34 cellular contexts compared by ENCODE assay signal in genomic region chr20:16481977-16482376, GRCh38.
DNase-seq lines count a peak whose midpoint lies in the region; ATAC-seq, FAIRE-seq and TF ChIP-seq lines count a peak whose summit lies in the region.
"Had no signal": no experiment of that assay in that cellular context is flagged by ENCODE, and none has a peak within 500 bp of the region (broad histone marks: within the 10 kb centered on the region; RNA-seq: fewer than 3 reads in every experiment).

No MANE protein-coding gene starts in this region.

- CTCF ChIA-PET in HepG2 (lab: Yijun Ruan, JAX; ENCODE audit: low intra/inter-chr PET ratio, low total read pairs): no interaction called here
- CTCF ChIA-PET in A549 (lab: Yijun Ruan, JAX): interaction anchor here (1.1 to 1.9 kb wide), 2 partner anchors 109 to 280 kb away, joined by 3 to 6 read pairs; no protein-coding TSS in a partner anchor
- CTCF ChIA-PET in K562 (lab: Yijun Ruan, JAX; ENCODE audit: low intra/inter-chr PET ratio): no interaction called here

- H3K4me1 Mint-ChIP-seq in stimulated activated memory B cell treated with anti-CD40 and anti-IgM and Interleukin-4, amounts not matched to agents 10 μg/mL and 1 μg/mL and 100 μg/mL, for 72 hours: peaks cover 7% of the 10 kb centered on the region
- H3K4me1 Mint-ChIP-seq: CD8-positive, alpha-beta memory T cell had no signal

- H3K4me3 ChIP-seq in HepG2 (replicated peaks in 1 of 3; ENCODE audit: insufficient read depth in 1 of 3, low read depth in 2 of 3, low read length in 3 of 3): no peak overlapping the region
- H3K4me3 ChIP-seq in right lobe of liver: no peak overlapping the region
- no peak overlapping the region for H3K4me3 ChIP-seq in A549
- H3K4me3 ChIP-seq in K562: no peak overlapping the region
- H3K4me3 ChIP-seq: BLaER1; BLaER1 treated with 17β-estradiol and CSF1 and Interleukin-3, amounts not matched to agents 10 nM and 100 nM had no signal

- TF ChIP-seq CTCF in HepG2 (CRISPR knock-in tag; IDR thresholded peaks at IDR 0.05): no peak
- no peak for TF ChIP-seq CTCF in right lobe of liver (IDR thresholded peaks at IDR 0.05)
- no peak for TF ChIP-seq CTCF in A549 (IDR thresholded peaks at IDR 0.05)
- no peak for TF ChIP-seq CTCF in K562 (IDR thresholded peaks at IDR 0.05 in 2 of 3, conservative IDR thresholded peaks at IDR 0.05 in 1 of 3; ENCODE audit: insufficient read depth in 2 of 3, low read depth in 1 of 3, low read length in 3 of 3)

- TF ChIP-seq POLR2A in HepG2 (IDR thresholded peaks at IDR 0.05; ENCODE audit: insufficient read depth in 1 of 2, low read depth in 2 of 2, low read length in 2 of 2): no peak
- no peak for TF ChIP-seq POLR2A in right lobe of liver (IDR thresholded peaks at IDR 0.05)
- TF ChIP-seq POLR2A in A549 (IDR thresholded peaks at IDR 0.05; ENCODE audit: low read length): no peak
- no peak for TF ChIP-seq POLR2A in K562 (conservative IDR thresholded peaks at IDR 0.05)

- ATAC-seq in HepG2: no peak
- no peak for ATAC-seq in right lobe of liver
- no peak for ATAC-seq in A549
- ATAC-seq in K562: no peak
- no peak for ATAC-seq in stimulated activated memory B cell treated with anti-CD40 and anti-IgM and Interleukin-4, amounts not matched to agents 10 μg/mL and 1 μg/mL and 100 μg/mL, for 72 hours
- ATAC-seq: CD8-positive, alpha-beta T cell had no signal

- H3K4me3 Mint-ChIP-seq in stimulated activated memory B cell treated with anti-CD40 and anti-IgM and Interleukin-4, amounts not matched to agents 10 μg/mL and 1 μg/mL and 100 μg/mL, for 72 hours: no peak overlapping the region
- H3K4me3 Mint-ChIP-seq: B cell; CD14-positive monocyte; CD4-positive, alpha-beta memory T cell; CD4-positive, alpha-beta T cell; CD4-positive, CD25-positive, alpha-beta regulatory T cell; CD8-positive, alpha-beta memory T cell; CD8-positive, alpha-beta T cell had no signal

- H3K79me2 ChIP-seq in HepG2 (ENCODE audit: insufficient read depth, low read length) (no peaks in the 10 kb centered on the region), K562 (ENCODE audit: control insufficient read depth, insufficient read depth, low read length) (no peaks in the 10 kb centered on the region)

- H3K9me3 ChIP-seq in HepG2 (ENCODE audit: low read length) (no peaks in the 10 kb centered on the region), right lobe of liver (no peaks in the 10 kb centered on the region), A549 (no peaks in the 10 kb centered on the region), K562 (replicated peaks; ENCODE audit: control insufficient read depth, insufficient read depth, low read depth, low read length) (no peaks in the 10 kb centered on the region)
- H3K9me3 ChIP-seq: BE2C, Caco-2 had no signal

- H3K4me1 ChIP-seq in HepG2 (ENCODE audit: insufficient read depth, low read length): peaks cover 24% of the 10 kb centered on the region
- no peaks in the 10 kb centered on the region for H3K4me1 ChIP-seq in right lobe of liver
- H3K4me1 ChIP-seq in A549: no peaks in the 10 kb centered on the region
- H3K4me1 ChIP-seq in K562 (replicated peaks in 1 of 2; ENCODE audit: control insufficient read depth in 2 of 2, insufficient read depth in 2 of 2, low read length in 2 of 2): no peaks in the 10 kb centered on the region
- H3K4me1 ChIP-seq: BE2C had no signal

- H3K27me3 Mint-ChIP-seq in stimulated activated memory B cell treated with anti-CD40 and anti-IgM and Interleukin-4, amounts not matched to agents 10 μg/mL and 1 μg/mL and 100 μg/mL, for 72 hours: no peaks in the 10 kb centered on the region
- H3K27me3 Mint-ChIP-seq: B cell; CD4-positive, alpha-beta memory T cell; CD4-positive, alpha-beta T cell; CD4-positive, CD25-positive, alpha-beta regulatory T cell; CD8-positive, alpha-beta memory T cell had no signal

- WGBS in HepG2 (ENCODE audit: low lambda C conversion rate): 94% methylated on average over 2 of the region's 2 CpGs
- 83% methylated on average over 2 of the region's 2 CpGs for WGBS in right lobe of liver (ENCODE audit: insufficient coverage, low coverage, low lambda C conversion rate, missing lambda C conversion rate)
- WGBS in A549 (ENCODE audit: missing lambda C conversion rate): 86% methylated on average over 2 of the region's 2 CpGs
- WGBS in K562 (ENCODE audit: insufficient coverage, low coverage, missing lambda C conversion rate): 67% methylated on average over 2 of the region's 2 CpGs

- H3K27ac ChIP-seq in HepG2 (ENCODE audit: extremely low read length, insufficient read depth, low read length): no peak overlapping the region
- H3K27ac ChIP-seq in right lobe of liver: no peak overlapping the region
- H3K27ac ChIP-seq in A549: no peak overlapping the region
- no peak overlapping the region for H3K27ac ChIP-seq in K562 (ENCODE audit: extremely low read depth, low read depth, low read length)
- H3K27ac ChIP-seq: 22Rv1; BLaER1 treated with 17β-estradiol and CSF1 and Interleukin-3, amounts not matched to agents 10 nM and 100 nM; C4-2B had no signal

- no TSS peak for BruUV-seq in HepG2 (replicated peaks; lab: Mats Ljungman, UMichigan)
- BruUV-seq in K562 (replicated peaks; lab: Mats Ljungman, UMichigan): no TSS peak

- peaks cover 45% of the 10 kb centered on the region for H3K36me3 Mint-ChIP-seq in stimulated activated memory B cell treated with anti-CD40 and anti-IgM and Interleukin-4, amounts not matched to agents 10 μg/mL and 1 μg/mL and 100 μg/mL, for 72 hours

- no peaks in the 10 kb centered on the region for H4K20me1 ChIP-seq in HepG2 (ENCODE audit: insufficient read depth, low read length)
- no peaks in the 10 kb centered on the region for H4K20me1 ChIP-seq in K562 (replicated peaks; ENCODE audit: control insufficient read depth, insufficient read depth, low read length)
- H4K20me1 ChIP-seq: BLaER1; BLaER1 treated with 17β-estradiol and CSF1 and Interleukin-3, amounts not matched to agents 10 nM and 100 nM had no signal

- H3K9ac ChIP-seq in HepG2 (ENCODE audit: insufficient read depth, low read depth, low read length): no peak overlapping the region
- no peak overlapping the region for H3K9ac ChIP-seq in K562 (ENCODE audit: insufficient read depth in 1 of 2, low read depth in 2 of 2, low read length in 2 of 2)
- H3K9ac ChIP-seq: BLaER1; BLaER1 treated with 17β-estradiol and CSF1 and Interleukin-3, amounts not matched to agents 10 nM and 100 nM had no signal

- H3K9me1 ChIP-seq in K562 (ENCODE audit: control insufficient read depth, insufficient read depth, low read length): no peaks in the 10 kb centered on the region

- in situ Hi-C loops in HepG2 (cut with HindIII; ENCODE audit: extremely low pct_ligation_motif_present, low pct_unique_long_range_greater_than_20kb) (no loop called here), K562 (cut with MboI) (no loop called here)

- no peak for TF ChIP-seq EP300 in HepG2 (IDR thresholded peaks at IDR 0.05; ENCODE audit: low read depth in 2 of 2, low read length in 2 of 2)
- no peak for TF ChIP-seq EP300 in HepG2 (CRISPR knock-in tag; IDR thresholded peaks at IDR 0.05; ENCODE audit: borderline replicate concordance)
- TF ChIP-seq EP300 in A549 (IDR thresholded peaks at IDR 0.05): no peak
- no peak for TF ChIP-seq EP300 in K562 (IDR thresholded peaks at IDR 0.05; ENCODE audit: low read length)

- POLR2A ChIA-PET in HepG2 (lab: Yijun Ruan, JAX): no interaction called here
- POLR2A ChIA-PET in A549 (lab: Yijun Ruan, JAX): no interaction called here
- POLR2A ChIA-PET in K562 (lab: Yijun Ruan, JAX): interaction anchor here (1.2 kb wide), 1 partner anchor 10 kb away, joined by 3 read pairs; no protein-coding TSS in a partner anchor

- no peak for FAIRE-seq in HepG2 (lab: Jason Lieb, UNC)
- no peak for FAIRE-seq in A549 (lab: Jason Lieb, UNC)
- FAIRE-seq in K562 (lab: Jason Lieb, UNC): no peak
- FAIRE-seq: A204.1, D721Med had no signal

- H2AFZ ChIP-seq in HepG2 (ENCODE audit: low read length) (no peak overlapping the region), K562 (ENCODE audit: low read depth, low read length) (no peak overlapping the region)

- DNase-seq in HepG2 (ENCODE audit: low spot score) (no peak), right lobe of liver (no peak), A549 (ENCODE audit: low read depth in 1 of 2, low spot score in 1 of 2) (no peak), K562 (ENCODE audit: extremely low read depth in 1 of 4, low spot score in 3 of 4) (no peak)
- no peak for DNase-seq in activated T-cell treated with anti-CD3 and anti-CD28 coated beads, Interleukin-2, amount 50 U/mL, for 48 hours
- DNase-seq: 8988T; ACHN; AML-193; BE2C; C1 segment of cervical spinal cord; Caco-2; Calu3; CD4-positive, alpha-beta memory T cell; CD4-positive, alpha-beta T cell; CD4-positive, CD25-positive, alpha-beta regulatory T cell; CD8-positive, alpha-beta memory T cell; CD8-positive, alpha-beta T cell; COR-L47; DMS 273 treated with DMSO at 0.1 percent for 48 hours; DMS153; DMS53; DMS79; DMS79 treated with DMSO at 0.1 percent for 48 hours; DND-41; EL had no signal

- no peak overlapping the region for H3K27ac Mint-ChIP-seq in stimulated activated memory B cell treated with anti-CD40 and anti-IgM and Interleukin-4, amounts not matched to agents 10 μg/mL and 1 μg/mL and 100 μg/mL, for 72 hours
- H3K27ac Mint-ChIP-seq: B cell; CD14-positive monocyte; CD4-positive, alpha-beta memory T cell; CD4-positive, alpha-beta T cell; CD4-positive, CD25-positive, alpha-beta regulatory T cell; CD8-positive, alpha-beta memory T cell; CD8-positive, alpha-beta T cell had no signal

- intact Hi-C loops in HepG2 (cut with micrococcal nuclease; ENCODE audit: unreplicated experiment) (no loop called here), right lobe of liver (cut with DNase I) (no loop called here), K562 (cut with micrococcal nuclease) (no loop called here)

- H3K4me2 ChIP-seq in HepG2 (ENCODE audit: low read depth, low read length) (no peak overlapping the region), A549 (no peak overlapping the region), K562 (ENCODE audit: insufficient read depth, low read length) (no peak overlapping the region)

- TF ChIP-seq RAD21 in HepG2 (CRISPR knock-in tag; IDR thresholded peaks at IDR 0.05) (no peak), A549 (conservative IDR thresholded peaks at IDR 0.05 in 1 of 2, IDR thresholded peaks at IDR 0.05 in 1 of 2) (no peak), K562 (CRISPR knock-in tag; conservative IDR thresholded peaks at IDR 0.05 in 1 of 2, IDR thresholded peaks at IDR 0.05 in 1 of 2) (no peak)

- H3K36me3 ChIP-seq in HepG2 (replicated peaks in 1 of 2; ENCODE audit: control insufficient read depth in 1 of 2, insufficient read depth in 2 of 2, low read length in 2 of 2): no peaks in the 10 kb centered on the region
- peaks cover 0 to 3% (median 0%) of the 10 kb centered on the region in 4 donors for H3K36me3 ChIP-seq in right lobe of liver
- H3K36me3 ChIP-seq in K562 (ENCODE audit: control insufficient read depth, insufficient read depth, low read length): no peaks in the 10 kb centered on the region
- H3K36me3 ChIP-seq: BE2C had no signal

- H3K27me3 ChIP-seq in HepG2 (ENCODE audit: control insufficient read depth in 1 of 2, insufficient read depth in 2 of 2, low read length in 2 of 2): no peaks in the 10 kb centered on the region
- no peaks in the 10 kb centered on the region for H3K27me3 ChIP-seq in right lobe of liver
- no peaks in the 10 kb centered on the region for H3K27me3 ChIP-seq in K562 (ENCODE audit: control insufficient read depth in 2 of 2, insufficient read depth in 2 of 2, low read length in 2 of 2)
- H3K27me3 ChIP-seq: BE2C; BLaER1; BLaER1 treated with 17β-estradiol and CSF1 and Interleukin-3, amounts not matched to agents 10 nM and 100 nM had no signal

- peaks cover 3% of the 10 kb centered on the region for H3K9me3 Mint-ChIP-seq in stimulated activated memory B cell treated with anti-CD40 and anti-IgM and Interleukin-4, amounts not matched to agents 10 μg/mL and 1 μg/mL and 100 μg/mL, for 72 hours
- H3K9me3 Mint-ChIP-seq: CD14-positive monocyte; CD4-positive, alpha-beta memory T cell; CD4-positive, alpha-beta T cell; CD8-positive, alpha-beta memory T cell; CD8-positive, alpha-beta T cell had no signal

Comparison
In these comparisons a context has a peak if more than half of its experiments do, and no peak if none do; other contexts are left out.
1. Of the 241 proteins assayed by ChIP-seq in both HepG2 and K562: peak only in HepG2: MAFK; only in K562: MAFG; in both: none; in neither: 239.